ENCODE assay signal across 23 cellular contexts in genomic region chr3:168081171-168081771, GRCh38. TPM values are rescaled to one million over a fixed set of nuclear protein-coding genes. Genes with fewer than 3 reads are reported as not detected.
A peak's percentile ranks its signal among the peaks of the same experiment; 100 is the strongest.
DNase-seq lines count a peak whose midpoint lies in the region; ATAC-seq and TF ChIP-seq lines count a peak whose summit lies in the region.
"Had no signal": no experiment of that assay in that cellular context is flagged by ENCODE, and none has a peak within 500 bp of the region (broad histone marks: within the 10 kb centered on the region; RNA-seq: fewer than 3 reads in every experiment).

No MANE protein-coding gene starts in this region.

- DNase-seq in EH (ENCODE audit: low read depth) = peak; percentile 67
- DNase-seq in NCI-H82 (lab: John Stamatoyannopoulos, UW) = peak; percentile 67
- DNase-seq in epithelial cell of esophagus (ENCODE audit: low read depth) = peak; percentile 51
- no peak for DNase-seq in left lobe of liver (ENCODE audit: low spot score)
- DNase-seq in T-helper 2 cell treated with Interferon-gamma antibody and Interleukin-4, amounts not matched to agents 5 μg/mL and 100 μg/mL, for 36 hours (ENCODE audit: low spot score) = no peak
- DNase-seq in NCI-H748 (lab: John Stamatoyannopoulos, UW; ENCODE audit: unreplicated experiment) = no peak
- DNase-seq: activated CD4-positive, alpha-beta T cell treated with anti-CD3 and anti-CD28 coated beads, Interleukin-2, amount 50 U/mL, for 48 hours; activated T-cell treated with anti-CD3 and anti-CD28 coated beads, Interleukin-2, amount 50 U/mL, for 1 hour; amygdala; CD8-positive, alpha-beta T cell; cerebellar nuclear complex; DMS53; erythroblast; NCI-H526; psoas muscle; stimulated activated CD4-positive, alpha-beta T cell treated with anti-CD3 and anti-CD28 coated beads, Interleukin-4, amount 100 ng/mL, for 24 hours; stimulated activated naive CD8-positive, alpha-beta T cell treated with anti-CD3 and anti-CD28 coated beads, Interleukin-15, amount 100 ng/mL, for 72 hours; WERI-Rb-1 had no signal

- no peak overlapping the region for H3K4me3 Mint-ChIP-seq in T-helper 2 cell treated with Interferon-gamma antibody and Interleukin-4, amounts not matched to agents 5 μg/mL and 100 μg/mL, for 36 hours
- H3K4me3 Mint-ChIP-seq: CD8-positive, alpha-beta T cell; stimulated activated naive CD8-positive, alpha-beta T cell treated with anti-CD3 and anti-CD28 coated beads, Interleukin-15, amount 100 ng/mL, for 72 hours; T-helper 1 cell treated with Interleukin-12 subunit alpha and Interleukin-12 subunit beta and Interleukin-4 antibody, amounts not matched to agents 30 μg/mL and 1 μg/mL, for 36 hours had no signal

- H3K27me3 Mint-ChIP-seq in T-helper 2 cell treated with Interferon-gamma antibody and Interleukin-4, amounts not matched to agents 5 μg/mL and 100 μg/mL, for 36 hours (ENCODE audit: low read depth) = no peaks in the 10 kb centered on the region

- H3K27ac Mint-ChIP-seq in T-helper 2 cell treated with Interferon-gamma antibody and Interleukin-4, amounts not matched to agents 5 μg/mL and 100 μg/mL, for 36 hours = no peak overlapping the region
- H3K27ac Mint-ChIP-seq: CD8-positive, alpha-beta T cell; T-helper 1 cell treated with Interleukin-12 subunit alpha and Interleukin-12 subunit beta and Interleukin-4 antibody, amounts not matched to agents 30 μg/mL and 1 μg/mL, for 36 hours had no signal

- H3K4me1 Mint-ChIP-seq in T-helper 2 cell treated with Interferon-gamma antibody and Interleukin-4, amounts not matched to agents 5 μg/mL and 100 μg/mL, for 36 hours (ENCODE audit: low read depth) = peaks cover 8% of the 10 kb centered on the region

- no peaks in the 10 kb centered on the region for H3K9me3 Mint-ChIP-seq in T-helper 2 cell treated with Interferon-gamma antibody and Interleukin-4, amounts not matched to agents 5 μg/mL and 100 μg/mL, for 36 hours
- H3K9me3 Mint-ChIP-seq: CD8-positive, alpha-beta T cell; stimulated activated naive CD8-positive, alpha-beta T cell treated with anti-CD3 and anti-CD28 coated beads, Interleukin-15, amount 100 ng/mL, for 72 hours; T-helper 1 cell treated with Interleukin-12 subunit alpha and Interleukin-12 subunit beta and Interleukin-4 antibody, amounts not matched to agents 30 μg/mL and 1 μg/mL, for 36 hours had no signal

- H3K4me3 ChIP-seq in epithelial cell of esophagus (ENCODE audit: low read length) = no peak overlapping the region
- H3K4me3 ChIP-seq: HAP-1, psoas muscle, tibial nerve had no signal

- ATAC-seq in left lobe of liver (peak; percentile 18), HG03025 (IDR thresholded peaks at IDR 0.05; ENCODE audit: low FRiP score, unreplicated experiment) (no peak), HG03097 (IDR thresholded peaks at IDR 0.05; ENCODE audit: low FRiP score, unreplicated experiment) (no peak)
- ATAC-seq: CD8-positive, alpha-beta T cell; stimulated activated naive CD8-positive, alpha-beta T cell treated with anti-CD3 and anti-CD28 coated beads, Interleukin-15, amount 100 ng/mL, for 72 hours had no signal

- TF ChIP-seq CTCF in epithelial cell of esophagus (IDR thresholded peaks at IDR 0.05; ENCODE audit: insufficient read depth, low read depth, low read length, missing control alignments) = no peak

- no peaks in the 10 kb centered on the region for H3K36me3 Mint-ChIP-seq in T-helper 2 cell treated with Interferon-gamma antibody and Interleukin-4, amounts not matched to agents 5 μg/mL and 100 μg/mL, for 36 hours (ENCODE audit: low read depth)
- H3K36me3 Mint-ChIP-seq: CD8-positive, alpha-beta T cell had no signal

RNA-seq across cellular contexts. Expression of gene GOLIM4, which starts 14.5 kb away (rescaled TPM):
- total RNA-seq in left lobe of liver = 39.2 TPM

Comparison
In these comparisons a context has a peak if more than half of its experiments do, and no peak if none do; other contexts are left out.
1. DNase-seq: peak in EH (single experiment), NCI-H82 (single experiment) and epithelial cell of esophagus (single experiment); none in left lobe of liver (single experiment), T-helper 2 cell treated with Interferon-gamma antibody and Interleukin-4, amounts not matched to agents 5 μg/mL and 100 μg/mL, for 36 hours (single experiment) and NCI-H748 (single experiment).